24 cellular contexts compared by ENCODE assay signal in the genomic region with DNA sequence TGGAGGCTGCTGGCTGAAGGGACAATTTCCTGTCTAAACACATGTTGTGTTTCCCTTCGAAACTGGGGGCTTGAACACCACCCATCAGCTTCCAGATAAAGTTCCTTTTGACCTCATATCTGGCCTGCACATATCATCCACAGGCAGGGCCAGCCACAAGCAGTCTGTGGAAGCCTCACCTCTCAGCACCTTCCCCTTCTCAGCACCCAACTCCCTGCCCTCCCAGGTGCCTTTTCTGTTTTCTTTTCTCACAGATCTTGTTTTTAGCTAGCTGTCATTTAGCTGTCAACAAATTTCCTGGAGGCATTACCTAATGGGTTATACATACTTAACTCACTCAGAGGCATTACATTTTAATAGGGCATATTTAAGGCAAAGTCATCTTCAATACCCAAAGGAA.
"Had no signal": no experiment of that assay in that cellular context is flagged by ENCODE, and none has a peak within 500 bp of the region (broad histone marks: within the 10 kb centered on the region; RNA-seq: fewer than 3 reads in every experiment).

No MANE protein-coding gene starts in this region.

- H3K4me3 Mint-ChIP-seq: activated CD4-positive, alpha-beta T cell treated with anti-CD3 and anti-CD28 coated beads for 36 hours; activated CD8-positive, alpha-beta memory T cell treated with anti-CD3 and anti-CD28 coated beads, Interleukin-2, amount 10 ng/mL, durations not matched to agents 7 days and 5 days; activated CD8-positive, alpha-beta T cell treated with anti-CD3 and anti-CD28 coated beads, Interleukin-2, amount 10 ng/mL, durations not matched to agents 7 days and 5 days; activated naive CD4-positive, alpha-beta T cell treated with anti-CD3 and anti-CD28 coated beads, Interleukin-2, amount 50 U/mL, for 24 hours; activated naive CD8-positive, alpha-beta T cell treated with anti-CD3 and anti-CD28 coated beads, Interleukin-2, amount 50 U/mL, for 24 hours; memory B cell; naive thymus-derived CD8-positive, alpha-beta T cell; neural progenitor cell; stimulated activated naive CD8-positive, alpha-beta T cell treated with anti-CD3 and anti-CD28 coated beads, Interleukin-15, Interleukin-2, amounts not matched to agents 100 ng/mL and 50 ng/mL, for 24 hours had no signal

- H3K9me3 ChIP-seq: gastrocnemius medialis, right lobe of liver, upper lobe of left lung had no signal

- H3K4me1 ChIP-seq: neural progenitor cell, right lobe of liver, upper lobe of left lung had no signal

- H3K36me3 Mint-ChIP-seq: activated CD8-positive, alpha-beta memory T cell treated with anti-CD3 and anti-CD28 coated beads, Interleukin-2, amount 10 ng/mL, durations not matched to agents 7 days and 5 days; activated naive CD4-positive, alpha-beta T cell treated with anti-CD3 and anti-CD28 coated beads, Interleukin-2, amount 50 U/mL, for 24 hours; memory B cell; naive thymus-derived CD8-positive, alpha-beta T cell; neural progenitor cell had no signal

- H3K4me1 Mint-ChIP-seq: activated naive CD4-positive, alpha-beta T cell treated with anti-CD3 and anti-CD28 coated beads, Interleukin-2, amount 50 U/mL, for 24 hours had no signal

- H3K27me3 Mint-ChIP-seq: activated naive CD4-positive, alpha-beta T cell treated with anti-CD3 and anti-CD28 coated beads, Interleukin-2, amount 50 U/mL, for 24 hours; memory B cell; progenitor cell of endocrine pancreas; stimulated activated naive CD8-positive, alpha-beta T cell treated with anti-CD3 and anti-CD28 coated beads, Interleukin-15, Interleukin-2, amounts not matched to agents 100 ng/mL and 50 ng/mL, for 24 hours had no signal

- DNase-seq: activated CD4-positive, alpha-beta T cell treated with anti-CD3 and anti-CD28 coated beads for 36 hours; activated CD4-positive, CD25-positive, alpha-beta regulatory T cell; activated CD8-positive, alpha-beta memory T cell treated with anti-CD3 and anti-CD28 coated beads, Interleukin-2, amount 10 ng/mL, durations not matched to agents 7 days and 5 days; activated CD8-positive, alpha-beta T cell treated with anti-CD3 and anti-CD28 coated beads, Interleukin-2, amount 10 ng/mL, durations not matched to agents 7 days and 5 days; activated naive CD8-positive, alpha-beta T cell treated with anti-CD3 and anti-CD28 coated beads, Interleukin-2, amount 50 U/mL, for 24 hours; activated T-cell treated with anti-CD3 and anti-CD28 coated beads, Interleukin-2, amount 50 U/mL, for 48 hours; amygdala; effector CD8-positive, alpha-beta T cell; erythroblast; gastrocnemius medialis; glutamatergic neuron; naive thymus-derived CD8-positive, alpha-beta T cell; occipital lobe; right lobe of liver; stimulated activated CD4-positive, alpha-beta T cell treated with anti-CD3 and anti-CD28 coated beads, Interleukin-12 subunit alpha, Interleukin-12 subunit beta, amount 100 ng/mL, for 4 hours; stimulated activated CD4-positive, alpha-beta T cell treated with anti-CD3 and anti-CD28 coated beads, Interleukin-4, amount 100 ng/mL, for 1 hour; substantia nigra; upper lobe of left lung had no signal

- H3K36me3 ChIP-seq: gastrocnemius medialis, neural progenitor cell, right lobe of liver, upper lobe of left lung had no signal

- H3K27ac ChIP-seq: gastrocnemius medialis, neural progenitor cell, right lobe of liver had no signal

- ATAC-seq: activated CD4-positive, alpha-beta T cell treated with anti-CD3 and anti-CD28 coated beads for 36 hours; activated CD8-positive, alpha-beta memory T cell treated with anti-CD3 and anti-CD28 coated beads, Interleukin-2, amount 10 ng/mL, durations not matched to agents 7 days and 5 days; activated CD8-positive, alpha-beta T cell treated with anti-CD3 and anti-CD28 coated beads, Interleukin-2, amount 10 ng/mL, durations not matched to agents 7 days and 5 days; activated naive CD8-positive, alpha-beta T cell treated with anti-CD3 and anti-CD28 coated beads, Interleukin-2, amount 50 U/mL, for 24 hours; gastrocnemius medialis; naive thymus-derived CD8-positive, alpha-beta T cell had no signal

- H2AFZ ChIP-seq: neural progenitor cell had no signal

- H3K9ac ChIP-seq: neural progenitor cell had no signal

- H3K9me3 Mint-ChIP-seq: activated naive CD4-positive, alpha-beta T cell treated with anti-CD3 and anti-CD28 coated beads, Interleukin-2, amount 50 U/mL, for 24 hours; activated naive CD8-positive, alpha-beta T cell treated with anti-CD3 and anti-CD28 coated beads, Interleukin-2, amount 50 U/mL, for 24 hours; activated T-helper 2 cell treated with anti-CD3 and anti-CD28 coated beads, Interferon-gamma antibody, Interleukin-2, Interleukin-4, amounts not matched to agents 10 μg/mL and 5 μg/mL and 100 μg/mL, durations not matched to agents 14 hours and 24 hours and 36 hours; memory B cell; naive thymus-derived CD8-positive, alpha-beta T cell; neural progenitor cell; stimulated activated naive CD8-positive, alpha-beta T cell treated with anti-CD3 and anti-CD28 coated beads, Interleukin-15, Interleukin-2, amounts not matched to agents 100 ng/mL and 50 ng/mL, for 24 hours had no signal

- H3K27ac Mint-ChIP-seq: activated CD4-positive, alpha-beta T cell treated with anti-CD3 and anti-CD28 coated beads for 36 hours; activated CD8-positive, alpha-beta memory T cell treated with anti-CD3 and anti-CD28 coated beads, Interleukin-2, amount 10 ng/mL, durations not matched to agents 7 days and 5 days; activated CD8-positive, alpha-beta T cell treated with anti-CD3 and anti-CD28 coated beads, Interleukin-2, amount 10 ng/mL, durations not matched to agents 7 days and 5 days; activated naive CD4-positive, alpha-beta T cell treated with anti-CD3 and anti-CD28 coated beads, Interleukin-2, amount 50 U/mL, for 24 hours; activated naive CD8-positive, alpha-beta T cell treated with anti-CD3 and anti-CD28 coated beads, Interleukin-2, amount 50 U/mL, for 24 hours; activated T-helper 2 cell treated with anti-CD3 and anti-CD28 coated beads, Interferon-gamma antibody, Interleukin-2, Interleukin-4, amounts not matched to agents 10 μg/mL and 5 μg/mL and 100 μg/mL, durations not matched to agents 14 hours and 24 hours and 36 hours; memory B cell; naive thymus-derived CD8-positive, alpha-beta T cell; neural progenitor cell; progenitor cell of endocrine pancreas; stimulated activated naive CD8-positive, alpha-beta T cell treated with anti-CD3 and anti-CD28 coated beads, Interleukin-15, Interleukin-2, amounts not matched to agents 100 ng/mL and 50 ng/mL, for 24 hours had no signal

- H3K4me2 ChIP-seq: neural progenitor cell had no signal

- H3K27me3 ChIP-seq: gastrocnemius medialis, neural progenitor cell, upper lobe of left lung had no signal

- H3K4me3 ChIP-seq: gastrocnemius medialis, neural progenitor cell, right lobe of liver, upper lobe of left lung had no signal
